12 cellular contexts compared by ENCODE assay signal in the genomic region with DNA sequence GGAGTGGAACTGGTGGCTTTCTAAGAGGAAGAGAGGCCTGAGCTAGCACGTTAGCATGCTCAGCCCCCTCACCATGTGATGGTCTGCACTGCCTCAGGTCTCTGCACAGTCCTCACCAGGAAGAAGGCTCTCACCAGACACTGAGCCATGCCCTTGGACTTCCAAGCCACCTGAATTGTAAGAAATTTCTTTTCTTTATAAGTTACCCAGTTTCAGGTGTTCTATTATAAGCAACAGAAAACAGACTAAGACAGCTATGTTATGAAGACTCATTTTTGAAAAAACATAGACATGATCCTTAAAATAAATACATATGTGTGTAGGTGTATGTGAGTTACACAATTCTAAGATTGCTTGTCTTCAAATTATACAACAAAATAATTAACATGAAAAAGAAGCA.
DNase-seq lines count a peak whose midpoint lies in the region; ATAC-seq lines count a peak whose summit lies in the region.
"Had no signal": no experiment of that assay in that cellular context is flagged by ENCODE, and none has a peak within 500 bp of the region (broad histone marks: within the 10 kb centered on the region; RNA-seq: fewer than 3 reads in every experiment).

No MANE protein-coding gene starts in this region.

- ATAC-seq in GM18511 (IDR thresholded peaks at IDR 0.05; ENCODE audit: unreplicated experiment) (peak; percentile 70), GM19397 (IDR thresholded peaks at IDR 0.05; ENCODE audit: unreplicated experiment) (peak; percentile 53), HG02852 (IDR thresholded peaks at IDR 0.05; ENCODE audit: unreplicated experiment) (peak; percentile 54), HG03521 (IDR thresholded peaks at IDR 0.05; ENCODE audit: unreplicated experiment) (peak; percentile 39)

- peaks cover 4% of the 10 kb centered on the region for H3K4me1 Mint-ChIP-seq in activated naive CD4-positive, alpha-beta T cell treated with anti-CD3 and anti-CD28 coated beads for 36 hours (ENCODE audit: low read depth)

- peaks cover 26% of the 10 kb centered on the region for H3K27me3 Mint-ChIP-seq in activated naive CD4-positive, alpha-beta T cell treated with anti-CD3 and anti-CD28 coated beads for 36 hours (ENCODE audit: low read depth)

- H3K4me3 Mint-ChIP-seq in activated naive CD4-positive, alpha-beta T cell treated with anti-CD3 and anti-CD28 coated beads for 36 hours: no peak overlapping the region
- H3K4me3 Mint-ChIP-seq: CD4-positive, CD25-positive, alpha-beta regulatory T cell; stimulated activated naive B cell treated with anti-CD40 and anti-IgM and Interleukin-4, amounts not matched to agents 10 μg/mL and 1 μg/mL and 100 μg/mL, for 72 hours had no signal

- CTCF ChIA-PET in activated naive CD4-positive, alpha-beta T cell treated with anti-CD3 and anti-CD28 coated beads for 36 hours (lab: Charles Lee): no interaction called here

- intact Hi-C loops in activated naive CD4-positive, alpha-beta T cell treated with anti-CD3 and anti-CD28 coated beads for 36 hours (cut with micrococcal nuclease): loop anchor here (2.0 kb wide), 2 partner anchors 76 to 232 kb away; partner anchors contain the start of genes CEP44 and FBXO8

- no peak overlapping the region for H3K27ac Mint-ChIP-seq in activated naive CD4-positive, alpha-beta T cell treated with anti-CD3 and anti-CD28 coated beads for 36 hours
- H3K27ac Mint-ChIP-seq: CD4-positive, CD25-positive, alpha-beta regulatory T cell; stimulated activated naive B cell treated with anti-CD40 and anti-IgM and Interleukin-4, amounts not matched to agents 10 μg/mL and 1 μg/mL and 100 μg/mL, for 72 hours had no signal

- H3K36me3 Mint-ChIP-seq in activated naive CD4-positive, alpha-beta T cell treated with anti-CD3 and anti-CD28 coated beads for 36 hours (ENCODE audit: low read depth): no peaks in the 10 kb centered on the region
- H3K36me3 Mint-ChIP-seq: CD4-positive, CD25-positive, alpha-beta regulatory T cell; stimulated activated naive B cell treated with anti-CD40 and anti-IgM and Interleukin-4, amounts not matched to agents 10 μg/mL and 1 μg/mL and 100 μg/mL, for 72 hours had no signal

- H3K9me3 Mint-ChIP-seq in activated naive CD4-positive, alpha-beta T cell treated with anti-CD3 and anti-CD28 coated beads for 36 hours: no peaks in the 10 kb centered on the region
- H3K9me3 Mint-ChIP-seq: stimulated activated naive B cell treated with anti-CD40 and anti-IgM and Interleukin-4, amounts not matched to agents 10 μg/mL and 1 μg/mL and 100 μg/mL, for 72 hours had no signal

- DNase-seq in activated naive CD4-positive, alpha-beta T cell treated with anti-CD3 and anti-CD28 coated beads for 36 hours: no peak
- DNase-seq in AG08395 (ENCODE audit: low spot score): no peak
- no peak for DNase-seq in ecto neural progenitor cell (ENCODE audit: low spot score)
- DNase-seq in H4 (ENCODE audit: low spot score): no peak
- DNase-seq: NCI-H2171; Right ventricle myocardium superior; stimulated activated naive B cell treated with anti-CD40 and anti-IgM and Interleukin-4, amounts not matched to agents 10 μg/mL and 1 μg/mL and 100 μg/mL, for 72 hours had no signal
